In genomic region chr6:43785220-43785752, GRCh38 we compare ENCODE assay signal across 17 cellular contexts. TPM values are rescaled to one million over a fixed set of nuclear protein-coding genes. Genes with fewer than 3 reads are reported as not detected.
DNase-seq lines count a peak whose midpoint lies in the region; ATAC-seq, FAIRE-seq and TF ChIP-seq lines count a peak whose summit lies in the region.
"Had no signal": no experiment of that assay in that cellular context is flagged by ENCODE, and none has a peak within 500 bp of the region (broad histone marks: within the 10 kb centered on the region; RNA-seq: fewer than 3 reads in every experiment).

No MANE protein-coding gene starts in this region.

- H3K4me1 ChIP-seq in HepG2 (ENCODE audit: insufficient read depth, low read length) = no peaks in the 10 kb centered on the region
- no peaks in the 10 kb centered on the region for H3K4me1 ChIP-seq in smooth muscle cell (ENCODE audit: low read depth)

- H3K9me3 Mint-ChIP-seq in HFFc6 = no peaks in the 10 kb centered on the region
- no peaks in the 10 kb centered on the region for H3K9me3 Mint-ChIP-seq in activated naive CD8-positive, alpha-beta T cell treated with anti-CD3 and anti-CD28 coated beads, Interleukin-2, amount 50 U/mL, for 24 hours
- H3K9me3 Mint-ChIP-seq: CD14-positive monocyte had no signal

- peak overlapping the region; percentile 42; the same call in 1 of the 2 replicates for H3K27ac ChIP-seq in RWPE1
- H3K27ac ChIP-seq in HepG2 (ENCODE audit: extremely low read length, insufficient read depth, low read length) = no peak overlapping the region
- H3K27ac ChIP-seq in smooth muscle cell (ENCODE audit: low read depth) = peak overlapping the region; percentile 15

- ATAC-seq in HepG2 = no peak
- ATAC-seq in activated naive CD8-positive, alpha-beta T cell treated with anti-CD3 and anti-CD28 coated beads, Interleukin-2, amount 50 U/mL, for 24 hours = no peak
- ATAC-seq: SK-N-SH treated with all-trans-retinoic acid at 6 μM for 48 hours had no signal

- in situ Hi-C loops in HepG2 (cut with HindIII; ENCODE audit: extremely low pct_ligation_motif_present, low pct_unique_long_range_greater_than_20kb) = no loop called here

- H3K4me3 ChIP-seq in HepG2 (replicated peaks in 1 of 3; ENCODE audit: insufficient read depth in 1 of 3, low read depth in 2 of 3, low read length in 3 of 3) (no peak overlapping the region), smooth muscle cell (no peak overlapping the region)

- peak overlapping the region; percentile 24; the same call in 1 of the 2 replicates for H3K27ac Mint-ChIP-seq in HFFc6
- H3K27ac Mint-ChIP-seq in activated naive CD8-positive, alpha-beta T cell treated with anti-CD3 and anti-CD28 coated beads, Interleukin-2, amount 50 U/mL, for 24 hours = no peak overlapping the region

- DNase-seq in HFFc6 = no peak
- DNase-seq in RWPE1 (ENCODE audit: low spot score) = no peak
- no peak for DNase-seq in HepG2 (ENCODE audit: low spot score)
- DNase-seq in smooth muscle cell (lab: John Stamatoyannopoulos, UW; ENCODE audit: unreplicated experiment) = no peak
- DNase-seq in superior temporal gyrus (ENCODE audit: extremely low spot score) = no peak
- no peak for DNase-seq in activated naive CD8-positive, alpha-beta T cell treated with anti-CD3 and anti-CD28 coated beads, Interleukin-2, amount 50 U/mL, for 24 hours
- DNase-seq in NCI-H446 treated with DMSO at 0.1 percent for 48 hours (lab: John Stamatoyannopoulos, UW) = no peak
- DNase-seq: ACHN, COR-L47, H7, Karpas-422, NCI-H1436, NCI-H2029, NCI-H2171, SIG-M5 had no signal

- H3K36me3 ChIP-seq in HepG2 (replicated peaks in 1 of 2; ENCODE audit: control insufficient read depth in 1 of 2, insufficient read depth in 2 of 2, low read length in 2 of 2) (peaks cover 48 to 51% of the 10 kb centered on the region in 2 experiments), smooth muscle cell (ENCODE audit: low read depth) (no peaks in the 10 kb centered on the region)

- H3K9ac ChIP-seq in HepG2 (ENCODE audit: insufficient read depth, low read depth, low read length) = no peak overlapping the region
- no peak overlapping the region for H3K9ac ChIP-seq in smooth muscle cell (ENCODE audit: low read depth)

- H3K9me3 ChIP-seq in HepG2 (ENCODE audit: low read length) (no peaks in the 10 kb centered on the region), smooth muscle cell (replicated peaks; ENCODE audit: low read depth) (no peaks in the 10 kb centered on the region)

- no peak overlapping the region for H3K4me3 Mint-ChIP-seq in HFFc6
- no peak overlapping the region for H3K4me3 Mint-ChIP-seq in activated naive CD8-positive, alpha-beta T cell treated with anti-CD3 and anti-CD28 coated beads, Interleukin-2, amount 50 U/mL, for 24 hours
- H3K4me3 Mint-ChIP-seq: CD14-positive monocyte had no signal

- H3K27me3 Mint-ChIP-seq in HFFc6 (ENCODE audit: insufficient read depth) = no peaks in the 10 kb centered on the region; the same call in none of the 2 replicates
- no peaks in the 10 kb centered on the region for H3K27me3 Mint-ChIP-seq in activated naive CD8-positive, alpha-beta T cell treated with anti-CD3 and anti-CD28 coated beads, Interleukin-2, amount 50 U/mL, for 24 hours

- H4K20me1 ChIP-seq in HepG2 (ENCODE audit: insufficient read depth, low read length) = peaks cover 64% of the 10 kb centered on the region
- H4K20me1 ChIP-seq in smooth muscle cell (ENCODE audit: low read depth) = peaks cover 69% of the 10 kb centered on the region

- no peak for TF ChIP-seq EP300 in HepG2 (IDR thresholded peaks at IDR 0.05; ENCODE audit: low read depth in 2 of 2, low read length in 2 of 2)
- no peak for TF ChIP-seq EP300 in HepG2 (CRISPR knock-in tag; IDR thresholded peaks at IDR 0.05; ENCODE audit: borderline replicate concordance)

- H3K36me3 Mint-ChIP-seq in HFFc6 (ENCODE audit: low read depth) = peaks cover 21% of the 10 kb centered on the region
- H3K36me3 Mint-ChIP-seq in activated naive CD8-positive, alpha-beta T cell treated with anti-CD3 and anti-CD28 coated beads, Interleukin-2, amount 50 U/mL, for 24 hours (ENCODE audit: low read depth) = peaks cover 20% of the 10 kb centered on the region

- no peaks in the 10 kb centered on the region; a peak in 1 of 5 replicates for H3K27me3 ChIP-seq in HepG2 (ENCODE audit: control insufficient read depth in 1 of 2, insufficient read depth in 2 of 2, low read length in 2 of 2)
- no peaks in the 10 kb centered on the region for H3K27me3 ChIP-seq in smooth muscle cell (ENCODE audit: low read depth)

- CTCF ChIA-PET in RWPE1 (lab: Yijun Ruan, JAX) (interaction anchor here (0.7 kb wide), 1 partner anchor 225 kb away, joined by 3 read pairs; no protein-coding TSS in a partner anchor), HepG2 (lab: Yijun Ruan, JAX; ENCODE audit: low intra/inter-chr PET ratio, low total read pairs) (no interaction called here)

- no peaks in the 10 kb centered on the region for H3K79me2 ChIP-seq in HepG2 (ENCODE audit: insufficient read depth, low read length)
- H3K79me2 ChIP-seq in smooth muscle cell (ENCODE audit: low read depth) = peaks cover under 1% of the 10 kb centered on the region

- H2AFZ ChIP-seq in HepG2 (ENCODE audit: low read length) (no peak overlapping the region), smooth muscle cell (ENCODE audit: low read depth) (no peak overlapping the region)

- no peak for FAIRE-seq in HepG2 (lab: Jason Lieb, UNC)

- WGBS in HepG2 (ENCODE audit: low lambda C conversion rate) = 96% methylated on average over 14 of the region's 14 CpGs
- WGBS in smooth muscle cell (ENCODE audit: low lambda C conversion rate) = 94% methylated on average over 14 of the region's 14 CpGs

- TSS peak; percentile 49 for BruUV-seq in HepG2 (replicated peaks; lab: Mats Ljungman, UMichigan)

- peak in 1 of 2 experiments; percentile 42; a peak in 3 of 4 replicates for TF ChIP-seq POLR2A in HepG2 (IDR thresholded peaks at IDR 0.05; ENCODE audit: insufficient read depth in 1 of 2, low read depth in 2 of 2, low read length in 2 of 2)

- TF ChIP-seq CTCF in HFFc6 (IDR thresholded peaks at IDR 0.05) (no peak), RWPE1 (conservative IDR thresholded peaks at IDR 0.05; ENCODE audit: low read depth) (no peak), HepG2 (CRISPR knock-in tag; IDR thresholded peaks at IDR 0.05) (no peak), smooth muscle cell (IDR thresholded peaks at IDR 0.05; ENCODE audit: borderline replicate concordance, insufficient read depth, poor library complexity, severe bottlenecking) (no peak)

- intact Hi-C loops in HepG2 (cut with micrococcal nuclease; ENCODE audit: unreplicated experiment) = no loop called here

- POLR2A ChIA-PET in RWPE1 (lab: Yijun Ruan, JAX; ENCODE audit: low non-redundant PET) (no interaction called here), HepG2 (lab: Yijun Ruan, JAX) (interaction anchor here (2.6 to 3.0 kb wide), 2 partner anchors 15 to 22 kb away, joined by 7 to 18 read pairs; partner anchors contain the start of gene VEGFA)

- TF ChIP-seq RAD21 in HepG2 (CRISPR knock-in tag; IDR thresholded peaks at IDR 0.05) = no peak

- H3K4me2 ChIP-seq in HepG2 (ENCODE audit: low read depth, low read length) (no peak overlapping the region), smooth muscle cell (no peak overlapping the region)

- H3K4me1 Mint-ChIP-seq in HFFc6 (ENCODE audit: low read depth) = no peaks in the 10 kb centered on the region
- H3K4me1 Mint-ChIP-seq in activated naive CD8-positive, alpha-beta T cell treated with anti-CD3 and anti-CD28 coated beads, Interleukin-2, amount 50 U/mL, for 24 hours = no peaks in the 10 kb centered on the region

- peaks cover 36% of the 10 kb centered on the region for H3F3A ChIP-seq in smooth muscle cell (ENCODE audit: low read depth)

TF ChIP-seq in HepG2, 621 proteins besides CTCF, POLR2A, EP300 and RAD21 (continues in another document):
- peak; percentile 26; the same call in 1 of the 2 replicates for TF ChIP-seq HNF1B (CRISPR knock-in tag; IDR thresholded peaks at IDR 0.05)
- no peak for TF ChIP-seq IKZF4 (CRISPR knock-in tag; IDR thresholded peaks at IDR 0.05; ENCODE audit: borderline replicate concordance, low read depth, not compliant biosample characterization)

RNA-seq across cellular contexts. Expression of gene VEGFA, which starts 15.3 kb away (rescaled TPM):
- 10 to 100 TPM; 26.0 to 37.4 (median 28.3) TPM for total RNA-seq in HFFc6 (2021; fragmentation: NEBNext Ultra II Directional; extraction: Animal tissue kit (Norgen Biotek cat#: 25700))
- total RNA-seq in HepG2 (2016; rRNA removed; fragmentation: Illumina TruSeq; extraction: Trizol) (34.1 and 68.1 TPM in 2 replicates), smooth muscle cell (120 and 136 TPM in 2 replicates)
- total RNA-seq in HepG2 (2016; cell fraction: cytosol; rRNA removed; fragmentation: Illumina TruSeq; extraction: Trizol; ENCODE audit: low read depth) = 13.4 and 14.2 TPM in 2 replicates
- 26.8 and 72.7 TPM in 2 replicates for total RNA-seq in HepG2 (2016; cell fraction: insoluble cytoplasmic fraction; rRNA removed; fragmentation: Illumina TruSeq; extraction: Trizol)
- 33.1 and 34.4 TPM in 2 replicates for total RNA-seq in HepG2 (2016; cell fraction: membrane; rRNA removed; fragmentation: Illumina TruSeq; extraction: Trizol)
- 81.5 and 95.8 TPM in 2 replicates for total RNA-seq in HepG2 (2016; cell fraction: nucleus; rRNA removed; fragmentation: Illumina TruSeq; extraction: Trizol)
- polyA plus RNA-seq in HepG2 (2011; rRNA removed) (629 and 1,104 TPM in 2 replicates), smooth muscle cell (116 and 143 TPM in 2 replicates)
- polyA plus RNA-seq in HepG2 (2011; cell fraction: cytosol; rRNA removed) = 292 and 298 TPM in 2 replicates
- polyA plus RNA-seq in HepG2 (2011; cell fraction: nucleus; rRNA removed) = 3,652 and 4,474 TPM in 2 replicates
- 463 and 546 TPM in 2 replicates for polyA plus RNA-seq in HepG2 (2012)
- polyA plus RNA-seq in HepG2 (2016; cell fraction: cytosol; fragmentation: Illumina TruSeq; extraction: Trizol; ENCODE audit: low read depth) = 9.2 and 10.7 TPM in 2 replicates
- polyA plus RNA-seq in HepG2 (2016; cell fraction: insoluble cytoplasmic fraction; fragmentation: Illumina TruSeq; extraction: Trizol; ENCODE audit: low read depth) = 34.1 and 41.6 TPM in 2 replicates
- 24.8 and 25.3 TPM in 2 replicates for polyA plus RNA-seq in HepG2 (2016; cell fraction: membrane; fragmentation: Illumina TruSeq; extraction: Trizol; ENCODE audit: low read depth)
- 253 and 267 TPM in 2 replicates for polyA plus RNA-seq in HepG2 (2016; cell fraction: nucleus; fragmentation: Illumina TruSeq; extraction: Trizol; ENCODE audit: insufficient read depth, low read depth)
- 238 and 645 TPM in 2 replicates for polyA minus RNA-seq in HepG2 (2011; rRNA and poly(A)+ RNA removed; ENCODE audit: low replicate concordance)
- polyA minus RNA-seq in HepG2 (2011; cell fraction: cytosol; rRNA and poly(A)+ RNA removed) = 122 and 136 TPM in 2 replicates
- 312 and 405 TPM in 2 replicates for polyA minus RNA-seq in HepG2 (2011; cell fraction: nucleus; rRNA and poly(A)+ RNA removed)
